In the genomic region with DNA sequence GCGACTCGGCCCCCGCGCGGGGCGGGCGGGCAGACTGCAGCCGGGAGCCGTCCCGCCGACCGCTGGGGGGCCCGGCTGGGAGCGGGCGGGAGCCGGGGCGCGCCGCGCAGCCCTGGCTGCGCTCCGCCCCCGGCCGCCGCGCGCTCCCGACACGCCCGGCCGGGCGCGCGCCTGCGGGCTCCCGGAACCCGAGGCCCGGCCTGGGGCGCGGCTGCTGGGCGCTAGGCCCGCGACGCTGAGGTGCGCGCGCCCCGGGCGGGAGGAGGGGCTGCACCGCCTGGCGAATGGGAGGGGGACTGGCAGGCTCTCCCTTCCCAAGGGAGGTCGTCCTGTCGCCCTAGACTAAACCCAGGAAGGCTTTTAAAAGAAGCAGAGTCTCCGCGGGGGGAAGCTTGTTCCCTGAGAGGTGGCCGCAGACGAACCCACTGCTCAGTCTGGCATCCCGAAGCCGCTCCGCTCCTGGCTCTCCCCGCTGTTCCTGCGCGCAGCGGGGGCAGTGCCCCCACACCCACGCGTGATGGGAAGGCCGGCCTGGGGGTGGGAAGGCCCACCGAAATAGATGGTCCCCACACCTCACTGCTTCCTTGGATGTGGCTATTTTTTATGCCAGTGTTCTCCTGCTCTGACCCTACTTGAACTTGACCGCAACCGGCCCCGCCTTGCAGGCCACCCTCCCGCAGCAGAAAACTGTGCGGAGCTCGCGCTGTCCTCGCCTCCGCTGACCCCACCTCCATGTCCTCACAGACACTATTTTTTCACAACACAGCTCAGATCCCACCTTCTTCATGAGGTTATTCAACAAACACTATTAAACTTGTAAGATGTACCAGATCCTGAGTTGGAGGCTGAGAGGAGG, we compare ENCODE assay signal across 8 cellular contexts. TPM values are rescaled to one million over a fixed set of nuclear protein-coding genes. Genes with fewer than 3 reads are reported as not detected.
DNase-seq lines count a peak whose midpoint lies in the region; FAIRE-seq and TF ChIP-seq lines count a peak whose summit lies in the region.

A gene with protein sequence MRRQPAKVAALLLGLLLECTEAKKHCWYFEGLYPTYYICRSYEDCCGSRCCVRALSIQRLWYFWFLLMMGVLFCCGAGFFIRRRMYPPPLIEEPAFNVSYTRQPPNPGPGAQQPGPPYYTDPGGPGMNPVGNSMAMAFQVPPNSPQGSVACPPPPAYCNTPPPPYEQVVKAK (minus strand): TSS at position 125 of the 856 bp plus-strand sequence. CDS start 178 bp downstream, outside the sequence.

- in situ Hi-C loops in astrocyte of the spinal cord (cut with HindIII; ENCODE audit: low sequenced_read_pairs), result no loop called here

- peaks cover 52% of the 10 kb centered on the region for H3K4me1 Mint-ChIP-seq in HFFc6 (ENCODE audit: low read depth)

- TF ChIP-seq CTCF in HFFc6 (IDR thresholded peaks at IDR 0.05) (no peak; the same call in 1 of the 2 replicates), astrocyte of the spinal cord (IDR thresholded peaks at IDR 0.05; ENCODE audit: low read depth, low read length) (no peak)

- H3K27ac Mint-ChIP-seq in HFFc6, result peak within 1 kb of the TSS; percentile 87

- DNase-seq in GM12891 (ENCODE audit: insufficient read length, low spot score), result peak; percentile 87
- no peak for DNase-seq in HFFc6
- DNase-seq in NCI-H1092 (lab: John Stamatoyannopoulos, UW), result peak; percentile 77
- peak; percentile 26 to 88 (median 50) for DNase-seq in T-helper 2 cell
- peak; percentile 52 for DNase-seq in astrocyte of the spinal cord (ENCODE audit: low read depth, low spot score)
- peak; percentile 90 for DNase-seq in hepatic stellate cell (ENCODE audit: low spot score)
- DNase-seq in pulmonary artery endothelial cell (ENCODE audit: low read depth, low spot score), result no peak
- DNase-seq in cerebellar nuclear complex (lab: John Stamatoyannopoulos, UW), result no peak

- no peak; the same call in 1 of the 2 replicates for TF ChIP-seq POLR2A in GM12891 (IDR thresholded peaks at IDR 0.05; ENCODE audit: low read depth, low read length)

- no peaks in the 10 kb centered on the region for H3K9me3 Mint-ChIP-seq in HFFc6

- peak within 1 kb of the TSS; percentile 94 for H3K4me3 Mint-ChIP-seq in HFFc6

- H3K27me3 Mint-ChIP-seq in HFFc6 (ENCODE audit: insufficient read depth), result no peaks in the 10 kb centered on the region; the same call in 1 of the 2 replicates

- peaks cover 11% of the 10 kb centered on the region; the same call in 1 of the 2 replicates for H3K36me3 Mint-ChIP-seq in HFFc6 (ENCODE audit: low read depth)

- FAIRE-seq in GM12891 (lab: Jason Lieb, UNC), result peak; percentile 71

- H3K4me3 ChIP-seq in astrocyte of the spinal cord (ENCODE audit: low read depth, low read length), result peak within 1 kb of the TSS; percentile 80

TF ChIP-seq in GM12891, 5 proteins besides CTCF, POLR2A, EP300 and RAD21:
- TF ChIP-seq PAX5 (IDR thresholded peaks at IDR 0.05; ENCODE audit: insufficient read depth, low read length, severe bottlenecking) (no peak), SPI1 (IDR thresholded peaks at IDR 0.05; ENCODE audit: low read depth, low read length) (no peak), POLR2AphosphoS5 (IDR thresholded peaks at IDR 0.05; ENCODE audit: low read depth, low read length) (no peak), TAF1 (IDR thresholded peaks at IDR 0.05; ENCODE audit: low read depth, low read length) (no peak), POU2F2 (IDR thresholded peaks at IDR 0.05; ENCODE audit: low read depth, low read length) (no peak)

RNA-seq across cellular contexts. Expression of the gene that starts here (rescaled TPM):
- polyA plus RNA-seq in GM12891 (2012; ENCODE audit: low read depth, missing spikeins), result 124 TPM
- total RNA-seq in HFFc6 (2021; fragmentation: NEBNext Ultra II Directional; extraction: Animal tissue kit (Norgen Biotek cat#: 25700)), result 100 to 1,000 TPM; 103 to 135 (median 122) TPM
- 143 and 163 TPM in 2 replicates for total RNA-seq in pulmonary artery endothelial cell

Comparison
In these comparisons a context has a peak if more than half of its experiments do, and no peak if none do; other contexts are left out.
1. DNase-seq: peak in GM12891 (single experiment), NCI-H1092 (single experiment), T-helper 2 cell (5 of 5), astrocyte of the spinal cord (single experiment) and hepatic stellate cell (single experiment); none in HFFc6 (single experiment), pulmonary artery endothelial cell (single experiment) and cerebellar nuclear complex (0 of 2).